9 cellular contexts compared by ENCODE assay signal in genomic region chr5:81751836-81752643, GRCh38. TPM values are rescaled to one million over a fixed set of nuclear protein-coding genes. Genes with fewer than 3 reads are reported as not detected.
DNase-seq lines count a peak whose midpoint lies in the region; ATAC-seq, FAIRE-seq and TF ChIP-seq lines count a peak whose summit lies in the region.
"Had no signal": no experiment of that assay in that cellular context is flagged by ENCODE, and none has a peak within 500 bp of the region (broad histone marks: within the 10 kb centered on the region; RNA-seq: fewer than 3 reads in every experiment).

No MANE protein-coding gene starts in this region.

- H3K9ac ChIP-seq in endothelial cell of umbilical vein (replicated peaks; ENCODE audit: extremely low read depth, insufficient read depth, low read length) = peak overlapping the region; percentile 89

- POLR2A ChIA-PET in endothelial cell of umbilical vein (lab: Charles Lee) = interaction anchor here (1.0 to 1.9 kb wide), 3 partner anchors 100 to 413 kb away, joined by 3 to 37 read pairs (median 8); partner anchors contain the start of gene ATG10

- H4K20me1 ChIP-seq in endothelial cell of umbilical vein (replicated peaks; ENCODE audit: control insufficient read depth, extremely low read depth, insufficient read depth, low read length) = no peaks in the 10 kb centered on the region

- no peaks in the 10 kb centered on the region for H3K9me1 ChIP-seq in endothelial cell of umbilical vein (replicated peaks; ENCODE audit: control insufficient read depth, extremely low read depth, insufficient read depth, low read length)

- peak overlapping the region; percentile 95 for H3K4me3 Mint-ChIP-seq in natural killer cell

- no peaks in the 10 kb centered on the region for H3K9me3 ChIP-seq in endothelial cell of umbilical vein (replicated peaks; ENCODE audit: control insufficient read depth, insufficient read depth, low read length)

- peak; percentile 2 for DNase-seq in stimulated activated CD8-positive, alpha-beta memory T cell treated with anti-CD3 and anti-CD28 coated beads, Interleukin-15, amount 100 ng/mL, for 24 hours (ENCODE audit: low read depth)
- DNase-seq in stimulated activated CD8-positive, alpha-beta memory T cell treated with anti-CD3 and anti-CD28 coated beads, Interleukin-4, amount 100 ng/mL, for 48 hours = no peak
- DNase-seq in T follicular helper cell (ENCODE audit: low read depth) (peak; percentile 0), endothelial cell of umbilical vein (ENCODE audit: low read depth, low spot score) (peak; percentile 15), natural killer cell (no peak), H4 (ENCODE audit: low spot score) (no peak), NCI-H226 (no peak), cerebellar nuclear complex (lab: John Stamatoyannopoulos, UW) (no peak)

- peak overlapping the region; percentile 91 for H2AFZ ChIP-seq in endothelial cell of umbilical vein (ENCODE audit: low read depth, low read length)

- peak overlapping the region; percentile 69 to 93 for H3K27ac Mint-ChIP-seq in natural killer cell

- TF ChIP-seq CTCF in endothelial cell of umbilical vein (IDR thresholded peaks at IDR 0.05; ENCODE audit: extremely low read depth in 1 of 2, insufficient read depth in 1 of 2, low read depth in 1 of 2, low read length in 2 of 2) = no peak
- no peak for TF ChIP-seq CTCF in natural killer cell (IDR thresholded peaks at IDR 0.05)

- CTCF ChIA-PET in endothelial cell of umbilical vein (lab: Charles Lee) = interaction anchor here (1.1 to 4.6 kb wide), 10 partner anchors 27 to 413 kb away, joined by 3 to 89 read pairs (median 20); no protein-coding TSS in a partner anchor

- no peaks in the 10 kb centered on the region for H3K36me3 Mint-ChIP-seq in natural killer cell

- peak overlapping the region; percentile 26 to 54 (median 42) for H3K4me3 ChIP-seq in endothelial cell of umbilical vein (replicated peaks in 1 of 3; ENCODE audit: insufficient read depth in 1 of 3, low read depth in 1 of 3, low read length in 3 of 3)

- H3K9me3 Mint-ChIP-seq in natural killer cell = no peaks in the 10 kb centered on the region

- H3K4me1 ChIP-seq in endothelial cell of umbilical vein (ENCODE audit: control insufficient read depth, extremely low read depth, insufficient read depth, low read length) = peaks cover 15% of the 10 kb centered on the region

- H3K4me1 Mint-ChIP-seq in natural killer cell = peaks cover 0 to 11% of the 10 kb centered on the region in 2 donors

- intact Hi-C loops in endothelial cell of umbilical vein (cut with micrococcal nuclease) (loop anchor here (1.0 to 10.0 kb wide), 15 partner anchors 27 to 787 kb away; partner anchors contain the start of genes RASGRF2 and ZCCHC9), natural killer cell (cut with micrococcal nuclease) (loop anchor here (1.0 to 2.0 kb wide), 2 partner anchors 99 to 221 kb away; partner anchors contain the start of gene ATG10)

- no peak for FAIRE-seq in endothelial cell of umbilical vein (lab: Jason Lieb, UNC)
- FAIRE-seq: islet of Langerhans had no signal

- dilution Hi-C loops in endothelial cell of umbilical vein (cut with MboI; ENCODE audit: extremely low pct_ligation_motif_present, low sequenced_read_pairs) = no loop called here

- no peaks in the 10 kb centered on the region for H3K79me2 ChIP-seq in endothelial cell of umbilical vein (ENCODE audit: control insufficient read depth, insufficient read depth, low read length)

- H3K27me3 Mint-ChIP-seq in natural killer cell (ENCODE audit: low read depth in 2 of 2) = peaks cover 1 to 15% of the 10 kb centered on the region in 2 donors

- no peaks in the 10 kb centered on the region for H3K27me3 ChIP-seq in endothelial cell of umbilical vein (ENCODE audit: control insufficient read depth in 2 of 2, insufficient read depth in 2 of 2, low read length in 2 of 2)

- no peaks in the 10 kb centered on the region for H3K36me3 ChIP-seq in endothelial cell of umbilical vein (ENCODE audit: control insufficient read depth in 2 of 2, extremely low read depth in 1 of 2, insufficient read depth in 2 of 2, low read length in 2 of 2)

- no peak for ATAC-seq in natural killer cell

- no peak for TF ChIP-seq POLR2A in endothelial cell of umbilical vein (IDR thresholded peaks at IDR 0.05; ENCODE audit: low read depth, low read length)

- BruUV-seq in endothelial cell of umbilical vein (replicated peaks; lab: Mats Ljungman, UMichigan) = TSS peak; percentile 87

- peak overlapping the region; percentile 92 for H3K27ac ChIP-seq in endothelial cell of umbilical vein (ENCODE audit: insufficient read depth, low read depth, low read length)

- H3K4me2 ChIP-seq in endothelial cell of umbilical vein (ENCODE audit: insufficient read depth, low read length) = peak overlapping the region; percentile 51

TF ChIP-seq in endothelial cell of umbilical vein, 7 proteins besides CTCF, POLR2A, EP300 and RAD21:
- TF ChIP-seq POLR2AphosphoS5 (IDR thresholded peaks at IDR 0.05; ENCODE audit: insufficient read depth, low read depth, low read length) = no peak
- no peak for TF ChIP-seq GATA2 (IDR thresholded peaks at IDR 0.05; ENCODE audit: insufficient read depth, insufficient read length, low read depth, low read length)
- no peak for TF ChIP-seq FOS (IDR thresholded peaks at IDR 0.05; ENCODE audit: borderline replicate concordance, insufficient read depth, low read length)
- no peak for TF ChIP-seq JUN (IDR thresholded peaks at IDR 0.05; ENCODE audit: borderline replicate concordance, insufficient read depth, insufficient read length, low read depth)
- no peak for TF ChIP-seq MAX (IDR thresholded peaks at IDR 0.05; ENCODE audit: insufficient read depth, insufficient read length)
- TF ChIP-seq MYC (IDR thresholded peaks at IDR 0.05; ENCODE audit: low read depth, low read length) = no peak
- no peak for TF ChIP-seq EZH2 (IDR thresholded peaks at IDR 0.05; ENCODE audit: borderline replicate concordance, low read depth, low read length, severe bottlenecking)

RNA-seq across cellular contexts. Expression of gene SSBP2, which starts 1.1 kb away (rescaled TPM):
- 7.9 and 9.6 TPM in 2 replicates for total RNA-seq in endothelial cell of umbilical vein
- polyA plus RNA-seq in endothelial cell of umbilical vein = 11.3 and 11.5 TPM in 2 replicates
- polyA plus RNA-seq in endothelial cell of umbilical vein (2011; cell fraction: cytosol; rRNA removed) = 14.5 and 14.9 TPM in 2 replicates
- 19.1 and 23.3 TPM in 2 replicates for polyA plus RNA-seq in endothelial cell of umbilical vein (2011; cell fraction: nucleus; rRNA removed)
- 9.3 and 10.5 TPM in 2 replicates for polyA plus RNA-seq in endothelial cell of umbilical vein (2012)
- 15.7 and 16.4 TPM in 2 replicates for polyA minus RNA-seq in endothelial cell of umbilical vein
- 5.9 TPM for polyA minus RNA-seq in endothelial cell of umbilical vein (2011; cell fraction: cytosol; rRNA and poly(A)+ RNA removed)
- 16.5 and 21.1 TPM in 2 replicates for polyA minus RNA-seq in endothelial cell of umbilical vein (2011; cell fraction: nucleus; rRNA and poly(A)+ RNA removed)
- 10 to 100 TPM; 13.1 to 17.3 (median 14.8) TPM for total RNA-seq in natural killer cell
- 73.4 and 109 TPM in 2 replicates for total RNA-seq in H4 (2014; rRNA removed; shearing (Covaris generic))

Comparison
In these comparisons a context has a peak if more than half of its experiments do, and no peak if none do; other contexts are left out.
1. DNase-seq: peak in stimulated activated CD8-positive, alpha-beta memory T cell treated with anti-CD3 and anti-CD28 coated beads, Interleukin-15, amount 100 ng/mL, for 24 hours (single experiment), T follicular helper cell (single experiment) and endothelial cell of umbilical vein (single experiment); none in stimulated activated CD8-positive, alpha-beta memory T cell treated with anti-CD3 and anti-CD28 coated beads, Interleukin-4, amount 100 ng/mL, for 48 hours (single experiment), natural killer cell (single experiment), H4 (single experiment), NCI-H226 (single experiment) and cerebellar nuclear complex (0 of 2).